In the genomic region with DNA sequence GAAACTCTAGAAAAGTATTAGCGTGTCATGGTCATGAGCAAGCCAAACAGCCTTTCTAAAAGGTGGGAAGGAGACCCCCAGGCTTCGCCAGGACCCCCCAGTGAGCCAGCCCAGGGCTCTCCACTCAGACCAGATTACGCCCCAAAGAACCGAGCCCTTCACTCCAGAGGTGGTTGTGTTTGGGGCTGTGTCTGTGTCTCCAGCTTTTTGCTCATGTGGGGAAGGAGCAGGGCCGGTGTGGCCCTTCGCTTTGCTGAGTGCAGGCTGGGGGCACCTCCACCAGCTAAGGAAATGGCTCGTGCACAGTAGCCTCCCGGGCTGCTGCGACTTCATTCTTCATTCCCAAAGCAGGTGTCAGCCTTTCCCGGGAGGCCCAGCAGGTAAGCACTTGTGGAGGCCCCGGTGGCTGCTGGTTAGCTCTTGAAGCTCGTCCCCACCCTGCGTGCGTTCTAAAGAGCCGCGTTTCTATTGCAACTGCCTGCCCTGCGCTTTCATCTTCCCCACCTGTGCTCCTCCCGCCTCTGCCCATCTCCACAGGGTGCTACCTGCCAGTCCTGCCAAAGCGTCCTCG, we compare ENCODE assay signal across 11 cellular contexts. TPM values are rescaled to one million over a fixed set of nuclear protein-coding genes. Genes with fewer than 3 reads are reported as not detected.
DNase-seq lines count a peak whose midpoint lies in the region; ATAC-seq, FAIRE-seq and TF ChIP-seq lines count a peak whose summit lies in the region.
"Had no signal": no experiment of that assay in that cellular context is flagged by ENCODE, and none has a peak within 500 bp of the region (broad histone marks: within the 10 kb centered on the region; RNA-seq: fewer than 3 reads in every experiment).

No MANE protein-coding gene starts in this region.

- no peaks in the 10 kb centered on the region for H3K9me3 ChIP-seq in H1 (ENCODE audit: insufficient read depth in 2 of 2, low read depth in 1 of 2, low read length in 1 of 2)

- H3K18ac ChIP-seq in H1 (ENCODE audit: extremely low read depth, low read length): peak overlapping the region; percentile 25

- peaks cover 0 to 2% of the 10 kb centered on the region in 2 experiments for H4K20me1 ChIP-seq in H1 (replicated peaks in 1 of 2; ENCODE audit: control insufficient read depth in 1 of 2, insufficient read depth in 2 of 2, low read length in 2 of 2)

- no peak for ATAC-seq in GM19467 (IDR thresholded peaks at IDR 0.05; ENCODE audit: unreplicated experiment)

- H3K9ac ChIP-seq in H1 (replicated peaks in 1 of 4; ENCODE audit: extremely low read depth in 1 of 4, low read depth in 3 of 4, low read length in 3 of 4): no peak overlapping the region
- H3K9ac ChIP-seq: GM23248 had no signal

- CTCF ChIA-PET in H1 (lab: Charles Lee; ENCODE audit: partially characterized antibody): interaction anchor here (0.7 to 2.5 kb wide), 15 partner anchors 9 to 220 kb away, joined by 3 to 10 read pairs (median 4); a partner anchor contains a TSS

- H2AFZ ChIP-seq in H1 (ENCODE audit: low read length): no peak overlapping the region
- H2AFZ ChIP-seq: GM23248 had no signal

- H4K8ac ChIP-seq in H1 (ENCODE audit: extremely low read depth, insufficient read depth, low read length): no peak overlapping the region

- peaks cover 3% of the 10 kb centered on the region; the same call in 1 of the 2 replicates for H3K79me1 ChIP-seq in H1 (ENCODE audit: low read depth, low read length)

- DNase-seq in activated T-cell treated with anti-CD3 and anti-CD28 coated beads, Interleukin-2, amount 50 U/mL, for 1 hour: peak; percentile 29
- DNase-seq in activated T-cell treated with anti-CD3 and anti-CD28 coated beads for 4 hours: no peak
- peak; percentile 73 for DNase-seq in NCI-H2196 (lab: John Stamatoyannopoulos, UW; ENCODE audit: unreplicated experiment)
- peak in 1 of 2 experiments; percentile 67 for DNase-seq in H1 (ENCODE audit: low read depth in 1 of 2, low spot score in 2 of 2)
- peak; percentile 54 for DNase-seq in posterior vena cava (ENCODE audit: low spot score)
- DNase-seq in medulla oblongata (ENCODE audit: extremely low spot score): no peak
- no peak for DNase-seq in stimulated activated CD4-positive, alpha-beta T cell treated with anti-CD3 and anti-CD28 coated beads, Interleukin-4, amount 100 ng/mL, for 24 hours
- DNase-seq: central memory CD4-positive, alpha-beta T cell; GM23248; hypothalamus had no signal

- H2AK5ac ChIP-seq in H1 (ENCODE audit: low read depth, low read length): no peak overlapping the region

- H4K5ac ChIP-seq in H1 (ENCODE audit: insufficient read length, low read depth, low read length): no peak overlapping the region

- peaks cover 47% of the 10 kb centered on the region for H3K23me2 ChIP-seq in H1 (ENCODE audit: low read depth, low read length)

- peak overlapping the region; percentile 56; the same call in 1 of the 2 replicates for H2BK5ac ChIP-seq in H1 (ENCODE audit: low read depth, low read length)

- H3K27ac ChIP-seq in H1 (ENCODE audit: low read depth, low read length): no peak overlapping the region
- H3K27ac ChIP-seq: GM23248 had no signal

- H3K79me2 ChIP-seq in H1 (ENCODE audit: control insufficient read depth in 1 of 2, insufficient read depth in 2 of 2, low read length in 2 of 2): no peaks in the 10 kb centered on the region

- peak overlapping the region; percentile 92; the same call in 1 of the 2 replicates for H2BK15ac ChIP-seq in H1 (ENCODE audit: low read length)

- FAIRE-seq in H1 (lab: Jason Lieb, UNC): no peak

- intact Hi-C loops in posterior vena cava (cut with DNase I): no loop called here

- TF ChIP-seq CTCF in H1 (IDR thresholded peaks at IDR 0.05; ENCODE audit: control extremely low read depth in 1 of 3, insufficient read depth in 1 of 3, low read depth in 1 of 3, low read length in 3 of 3): no peak

- POLR2A ChIA-PET in H1 (lab: Charles Lee; ENCODE audit: partially characterized antibody): interaction anchor here (0.5 to 1.7 kb wide), 5 partner anchors 8 to 83 kb away, joined by 3 to 6 read pairs (median 3); a partner anchor contains a TSS

- H2BK120ac ChIP-seq in H1 (replicated peaks; ENCODE audit: low read depth, low read length): peak overlapping the region; percentile 75

- WGBS in H1 (ENCODE audit: extremely low coverage in 1 of 2, insufficient coverage in 1 of 2, insufficient read length in 1 of 2, insufficient replicate concordance in 2 of 2, low coverage in 1 of 2, low lambda C conversion rate in 2 of 2, missing lambda C conversion rate in 1 of 2), 2 experiments: 3% methylated on average over 20 of the region's 20 CpGs; no CpG with 5 or more reads in 1 of the 2 experiments

- peak overlapping the region; percentile 25 for H4K91ac ChIP-seq in H1 (replicated peaks; ENCODE audit: insufficient read length, low read length)

- no peaks in the 10 kb centered on the region for H3K36me3 ChIP-seq in H1 (ENCODE audit: control insufficient read depth in 2 of 4, insufficient read depth in 4 of 4, low read length in 3 of 4)

- H3K4me2 ChIP-seq in H1 (ENCODE audit: insufficient read depth in 1 of 2, low read depth in 2 of 2, low read length in 2 of 2): peak overlapping the region; percentile 91 to 93

- peak overlapping the region; percentile 4 to 58 (median 24) for H3K4me3 ChIP-seq in H1 (ENCODE audit: extremely low read depth in 1 of 4, insufficient read depth in 2 of 4, low read depth in 3 of 4, low read length in 4 of 4)
- H3K4me3 ChIP-seq: GM23248 had no signal

- no peak overlapping the region for H3K56ac ChIP-seq in H1 (replicated peaks; ENCODE audit: insufficient read length, low read depth, low read length)

- H2BK20ac ChIP-seq in H1 (ENCODE audit: low read length): 0 out of 2 replicates have a peak overlapping the region, but pooled peaks have one; percentile 61

- H2BK12ac ChIP-seq in H1 (ENCODE audit: low read depth, low read length): peak overlapping the region; percentile 90; the same call in 1 of the 2 replicates

- H3K23ac ChIP-seq in H1 (ENCODE audit: insufficient read length): no peak overlapping the region

- TF ChIP-seq RAD21 in H1 (IDR thresholded peaks at IDR 0.05 in 1 of 2, conservative IDR thresholded peaks at IDR 0.05 in 1 of 2; ENCODE audit: low read depth in 2 of 2, low read length in 2 of 2): no peak

- H3K14ac ChIP-seq in H1 (ENCODE audit: insufficient read length): no peak overlapping the region

- no peak for TF ChIP-seq POLR2A in H1 (IDR thresholded peaks at IDR 0.05; ENCODE audit: control extremely low read depth in 1 of 2, low read depth in 2 of 2, low read length in 2 of 2)

- no peak for TF ChIP-seq EP300 in H1 (IDR thresholded peaks at IDR 0.05; ENCODE audit: borderline replicate concordance in 1 of 2, low read depth in 2 of 2, low read length in 2 of 2)

- H3K4me1 ChIP-seq in H1 (replicated peaks in 1 of 4; ENCODE audit: control insufficient read depth in 3 of 4, insufficient read depth in 4 of 4, low read length in 3 of 4): peaks cover 0 to 58% (median 45%) of the 10 kb centered on the region in 4 experiments; a peak in 6 of 7 replicates

- no peak overlapping the region for H3K4ac ChIP-seq in H1 (replicated peaks; ENCODE audit: insufficient read length, low read depth, low read length)

- peaks cover 24 to 77% (median 68%) of the 10 kb centered on the region in 4 experiments for H3K27me3 ChIP-seq in H1 (replicated peaks in 1 of 4; ENCODE audit: control insufficient read depth in 3 of 4, extremely low read depth in 1 of 4, insufficient read depth in 3 of 4, low read length in 3 of 4)

RNA-seq across cellular contexts. Expression of a gene that starts 0.5 kb away (rescaled TPM):
- 0.58 and 1.1 TPM in 2 replicates for total RNA-seq in H1 (2021; fragmentation: NEBNext Ultra II Directional; extraction: Animal tissue kit (Norgen Biotek cat#: 25700))
- 0.89 and 1.5 TPM in 2 replicates for polyA plus RNA-seq in H1 (2011; rRNA removed)
- 1.3 TPM for polyA plus RNA-seq in H1 (2011; cell fraction: cytosol; rRNA removed)
- 5.0 TPM for polyA plus RNA-seq in H1 (2011; cell fraction: nucleus; rRNA removed)
- 1.3 to 2.9 TPM (median 2.1 TPM) in 4 replicates for polyA plus RNA-seq in H1 (2012, experiment 1 of 2)
- polyA plus RNA-seq in H1 (2012, experiment 2 of 2): 0.75 TPM
- 0.14 TPM for polyA plus RNA-seq in H1 (2013, experiment 1 of 2)
- polyA plus RNA-seq in H1 (2013, experiment 2 of 2): 0.11 TPM
- 1.4 and 2.0 TPM in 2 replicates for polyA minus RNA-seq in H1 (2011; rRNA and poly(A)+ RNA removed)
- 1.2 TPM for polyA minus RNA-seq in H1 (2011; cell fraction: cytosol; rRNA and poly(A)+ RNA removed)
- 3.9 TPM for polyA minus RNA-seq in H1 (2011; cell fraction: nucleus; rRNA and poly(A)+ RNA removed)
- total RNA-seq in posterior vena cava: under 1 TPM; 0.14 to 0.48 TPM
- total RNA-seq: GM23248 had no signal
- polyA plus RNA-seq: GM23248 had no signal

RNA-seq across cellular contexts. Expression of a gene that starts 13.9 kb away (rescaled TPM):
- total RNA-seq in H1 (2021; fragmentation: NEBNext Ultra II Directional; extraction: Animal tissue kit (Norgen Biotek cat#: 25700)): not detected in 2 replicates
- not detected in 2 replicates for polyA plus RNA-seq in H1 (2011; rRNA removed)
- polyA plus RNA-seq in H1 (2011; cell fraction: cytosol; rRNA removed): not detected
- not detected for polyA plus RNA-seq in H1 (2011; cell fraction: nucleus; rRNA removed)
- 0.20 to 0.44 TPM in 2 of 4 replicates, not detected in the others for polyA plus RNA-seq in H1 (2012, experiment 1 of 2)
- not detected for polyA plus RNA-seq in H1 (2012, experiment 2 of 2)
- not detected for polyA plus RNA-seq in H1 (2013, experiment 1 of 2)
- not detected for polyA plus RNA-seq in H1 (2013, experiment 2 of 2)
- not detected in 2 replicates for polyA minus RNA-seq in H1 (2011; rRNA and poly(A)+ RNA removed)
- polyA minus RNA-seq in H1 (2011; cell fraction: cytosol; rRNA and poly(A)+ RNA removed): not detected
- not detected for polyA minus RNA-seq in H1 (2011; cell fraction: nucleus; rRNA and poly(A)+ RNA removed)
- total RNA-seq in posterior vena cava: not detected
- total RNA-seq: GM23248 had no signal
- polyA plus RNA-seq: GM23248 had no signal

RNA-seq across cellular contexts. Expression of a gene that starts 28.9 kb away (rescaled TPM):
- 0.73 TPM in 1 of 2 replicates, not detected in the other for total RNA-seq in H1 (2021; fragmentation: NEBNext Ultra II Directional; extraction: Animal tissue kit (Norgen Biotek cat#: 25700))
- polyA plus RNA-seq in H1 (2011; rRNA removed): 0.17 and 0.50 TPM in 2 replicates
- not detected for polyA plus RNA-seq in H1 (2011; cell fraction: cytosol; rRNA removed)
- polyA plus RNA-seq in H1 (2011; cell fraction: nucleus; rRNA removed): 0.76 TPM
- 0.49 TPM in 1 of 4 replicates, not detected in the others for polyA plus RNA-seq in H1 (2012, experiment 1 of 2)
- polyA plus RNA-seq in H1 (2012, experiment 2 of 2): not detected
- 0.14 TPM for polyA plus RNA-seq in H1 (2013, experiment 1 of 2)
- not detected for polyA plus RNA-seq in H1 (2013, experiment 2 of 2)
- polyA minus RNA-seq in H1 (2011; rRNA and poly(A)+ RNA removed): 2.6 and 2.8 TPM in 2 replicates
- polyA minus RNA-seq in H1 (2011; cell fraction: cytosol; rRNA and poly(A)+ RNA removed): not detected
- polyA minus RNA-seq in H1 (2011; cell fraction: nucleus; rRNA and poly(A)+ RNA removed): 5.4 TPM
- total RNA-seq in posterior vena cava: not detected
- total RNA-seq: GM23248 had no signal
- polyA plus RNA-seq: GM23248 had no signal

RNA-seq across cellular contexts. Expression of a gene that starts 44.1 kb away (rescaled TPM):
- not detected in 2 replicates for total RNA-seq in H1 (2021; fragmentation: NEBNext Ultra II Directional; extraction: Animal tissue kit (Norgen Biotek cat#: 25700))
- polyA plus RNA-seq in H1 (2011; rRNA removed): 0.46 and 0.50 TPM in 2 replicates
- polyA plus RNA-seq in H1 (2011; cell fraction: cytosol; rRNA removed): 0.13 TPM
- polyA plus RNA-seq in H1 (2011; cell fraction: nucleus; rRNA removed): 1.3 TPM
- not detected in 4 replicates for polyA plus RNA-seq in H1 (2012, experiment 1 of 2)
- polyA plus RNA-seq in H1 (2012, experiment 2 of 2): not detected
- polyA plus RNA-seq in H1 (2013, experiment 1 of 2): not detected
- polyA plus RNA-seq in H1 (2013, experiment 2 of 2): not detected
- polyA minus RNA-seq in H1 (2011; rRNA and poly(A)+ RNA removed): 2.9 and 4.0 TPM in 2 replicates
- polyA minus RNA-seq in H1 (2011; cell fraction: cytosol; rRNA and poly(A)+ RNA removed): 1.7 TPM
- polyA minus RNA-seq in H1 (2011; cell fraction: nucleus; rRNA and poly(A)+ RNA removed): 14.5 TPM
- total RNA-seq in posterior vena cava: under 1 TPM in 1 of 2 donors, not detected in 1; 0.48 TPM
- total RNA-seq: GM23248 had no signal
- polyA plus RNA-seq: GM23248 had no signal

RNA-seq across cellular contexts. Expression of a gene that starts 53.1 kb away (rescaled TPM):
- not detected in 2 replicates for total RNA-seq in H1 (2021; fragmentation: NEBNext Ultra II Directional; extraction: Animal tissue kit (Norgen Biotek cat#: 25700))
- polyA plus RNA-seq in H1 (2011; rRNA removed): not detected in 2 replicates
- polyA plus RNA-seq in H1 (2011; cell fraction: cytosol; rRNA removed): not detected
- polyA plus RNA-seq in H1 (2011; cell fraction: nucleus; rRNA removed): not detected
- polyA plus RNA-seq in H1 (2012, experiment 1 of 2): not detected in 4 replicates
- polyA plus RNA-seq in H1 (2012, experiment 2 of 2): not detected
- polyA plus RNA-seq in H1 (2013, experiment 1 of 2): not detected
- not detected for polyA plus RNA-seq in H1 (2013, experiment 2 of 2)
- polyA minus RNA-seq in H1 (2011; rRNA and poly(A)+ RNA removed): not detected in 2 replicates
- polyA minus RNA-seq in H1 (2011; cell fraction: cytosol; rRNA and poly(A)+ RNA removed): not detected
- polyA minus RNA-seq in H1 (2011; cell fraction: nucleus; rRNA and poly(A)+ RNA removed): not detected
- total RNA-seq in posterior vena cava: not detected
- total RNA-seq: GM23248 had no signal
- polyA plus RNA-seq: GM23248 had no signal

Comparison
In these comparisons a context has a peak if more than half of its experiments do, and no peak if none do; other contexts are left out.
1. DNase-seq: peak in activated T-cell treated with anti-CD3 and anti-CD28 coated beads, Interleukin-2, amount 50 U/mL, for 1 hour (single experiment), NCI-H2196 (single experiment) and posterior vena cava (single experiment); none in activated T-cell treated with anti-CD3 and anti-CD28 coated beads for 4 hours (single experiment), medulla oblongata (single experiment) and stimulated activated CD4-positive, alpha-beta T cell treated with anti-CD3 and anti-CD28 coated beads, Interleukin-4, amount 100 ng/mL, for 24 hours (single experiment).